27 cellular contexts compared by ENCODE assay signal in the genomic region with DNA sequence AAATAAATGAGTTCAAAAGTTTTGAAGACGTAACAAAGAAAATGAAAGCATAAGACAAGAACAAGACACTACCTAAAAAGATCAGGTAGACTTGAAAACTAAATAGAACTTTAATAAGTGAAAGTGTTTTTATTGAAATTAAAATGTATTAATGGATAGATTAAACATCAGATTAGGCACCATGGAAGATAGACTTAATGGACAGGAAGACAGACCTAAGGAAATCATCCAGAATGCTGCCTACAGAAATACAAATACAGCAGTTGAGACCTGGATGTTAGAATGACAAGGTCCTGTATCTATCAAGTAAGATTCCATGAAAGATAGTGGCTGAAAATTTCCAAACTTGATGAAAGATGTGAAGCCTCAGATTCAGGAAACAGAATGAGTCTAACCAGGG.
"Had no signal": no experiment of that assay in that cellular context is flagged by ENCODE, and none has a peak within 500 bp of the region (broad histone marks: within the 10 kb centered on the region; RNA-seq: fewer than 3 reads in every experiment).

No MANE protein-coding gene starts in this region.

- H3K27ac ChIP-seq: left ventricle myocardium inferior, neural progenitor cell, ovary, prostate gland, skin epidermis, stomach, suprapubic skin, tibial nerve, vagina had no signal

- FAIRE-seq: islet of Langerhans, kidney had no signal

- H3K4me1 ChIP-seq: left ventricle myocardium inferior, prostate gland, stomach, tibial nerve, vagina had no signal

- H2AFZ ChIP-seq: neural progenitor cell had no signal

- H3K4me3 ChIP-seq: left ventricle myocardium inferior, lung, neural progenitor cell, ovary, prostate gland, skin epidermis, stomach, suprapubic skin, tibial nerve, vagina had no signal

- H3K27me3 ChIP-seq: neural progenitor cell, ovary, stomach, suprapubic skin, tibial nerve, vagina had no signal

- H3K36me3 ChIP-seq: neural progenitor cell, ovary, prostate gland, suprapubic skin, vagina had no signal

- H3K9me3 ChIP-seq: left ventricle myocardium inferior, ovary, prostate gland, stomach, suprapubic skin, tibial nerve, vagina had no signal

- H3K4me2 ChIP-seq: neural progenitor cell had no signal

- DNase-seq: hypothalamus; immature natural killer cell; kidney; left ventricle myocardium inferior; mesendoderm; naive B cell; natural killer cell; nephron progenitor cell; ovary; posterior cingulate gyrus; retina; right cardiac atrium; stimulated activated CD4-positive, alpha-beta T cell treated with anti-CD3 and anti-CD28 coated beads, Interleukin-12 subunit alpha, Interleukin-12 subunit beta, amount 100 ng/mL, for 4 hours; stimulated activated CD4-positive, alpha-beta T cell treated with anti-CD3 and anti-CD28 coated beads, Interleukin-15, amount 100 ng/mL, for 24 hours; stimulated activated CD4-positive, alpha-beta T cell treated with anti-CD3 and anti-CD28 coated beads, Interleukin-2, amount 100 ng/mL, for 24 hours; stimulated activated CD4-positive, alpha-beta T cell treated with anti-CD3 and anti-CD28 coated beads, Interleukin-4, amount 100 ng/mL, for 1 hour; stimulated activated naive B cell treated with anti-CD40 and anti-IgM and Interleukin-4, amounts not matched to agents 10 μg/mL and 1 μg/mL and 100 μg/mL, for 72 hours; stimulated activated naive CD8-positive, alpha-beta T cell treated with anti-CD3 and anti-CD28 coated beads, Interleukin-15, Interleukin-2, amounts not matched to agents 100 U/mL and 50 U/mL, for 24 hours; stomach had no signal

- H3K9ac ChIP-seq: neural progenitor cell had no signal
